Comparison of ENCODE assay signal across 21 cellular contexts in the genomic region with DNA sequence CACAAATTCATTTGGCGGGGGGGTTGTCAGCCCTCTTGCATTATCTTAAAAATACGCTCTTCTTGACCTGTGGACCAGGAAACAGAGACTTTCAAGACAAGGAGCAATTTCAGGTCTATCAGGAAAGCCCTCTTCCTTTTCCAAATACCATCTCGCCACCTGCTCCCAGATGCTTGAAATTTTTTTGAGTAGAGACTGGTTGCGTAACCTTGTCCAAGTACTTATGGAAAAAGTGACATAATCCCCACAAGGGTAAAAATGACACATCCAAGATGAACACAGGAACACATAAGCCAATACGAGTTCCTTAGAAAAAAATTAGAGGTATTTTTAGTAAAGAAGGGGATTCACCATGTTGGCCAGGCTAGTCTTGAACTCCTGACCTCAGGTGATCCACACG. TPM values are rescaled to one million over a fixed set of nuclear protein-coding genes. Genes with fewer than 3 reads are reported as not detected.
"Had no signal": no experiment of that assay in that cellular context is flagged by ENCODE, and none has a peak within 500 bp of the region (broad histone marks: within the 10 kb centered on the region; RNA-seq: fewer than 3 reads in every experiment).

No MANE protein-coding gene starts in this region.

- H2AFZ ChIP-seq: hepatocyte had no signal

- H3K4me2 ChIP-seq: hepatocyte had no signal

- H3K27ac ChIP-seq: coronary artery, epithelial cell of prostate, hepatocyte, prostate gland, spleen, tibial nerve had no signal

- H3K36me3 Mint-ChIP-seq: stimulated activated memory B cell treated with anti-CD40 and anti-IgM and Interleukin-4, amounts not matched to agents 10 μg/mL and 1 μg/mL and 100 μg/mL, for 72 hours had no signal

- H3K4me3 ChIP-seq: coronary artery, hepatocyte, prostate gland, spleen, tibial nerve had no signal

- H3K4me1 Mint-ChIP-seq: stimulated activated memory B cell treated with anti-CD40 and anti-IgM and Interleukin-4, amounts not matched to agents 10 μg/mL and 1 μg/mL and 100 μg/mL, for 72 hours had no signal

- ATAC-seq: activated CD8-positive, alpha-beta T cell treated with anti-CD3 and anti-CD28 coated beads for 36 hours; sciatic nerve; stimulated activated memory B cell treated with anti-CD40 and anti-IgM and Interleukin-4, amounts not matched to agents 10 μg/mL and 1 μg/mL and 100 μg/mL, for 72 hours had no signal

- H3K4me3 Mint-ChIP-seq: activated CD8-positive, alpha-beta T cell treated with anti-CD3 and anti-CD28 coated beads for 36 hours; nephron progenitor cell; stimulated activated memory B cell treated with anti-CD40 and anti-IgM and Interleukin-4, amounts not matched to agents 10 μg/mL and 1 μg/mL and 100 μg/mL, for 72 hours had no signal

- H3K9me3 ChIP-seq: prostate gland, spleen, tibial nerve had no signal

- H3K27me3 Mint-ChIP-seq: activated CD8-positive, alpha-beta T cell treated with anti-CD3 and anti-CD28 coated beads for 36 hours had no signal

- H3K27ac Mint-ChIP-seq: activated CD8-positive, alpha-beta T cell treated with anti-CD3 and anti-CD28 coated beads for 36 hours; nephron progenitor cell; stimulated activated memory B cell treated with anti-CD40 and anti-IgM and Interleukin-4, amounts not matched to agents 10 μg/mL and 1 μg/mL and 100 μg/mL, for 72 hours had no signal

- H3K4me1 ChIP-seq: prostate gland, tibial nerve had no signal

- H3K9me3 Mint-ChIP-seq: activated CD8-positive, alpha-beta T cell treated with anti-CD3 and anti-CD28 coated beads for 36 hours; nephron progenitor cell; stimulated activated memory B cell treated with anti-CD40 and anti-IgM and Interleukin-4, amounts not matched to agents 10 μg/mL and 1 μg/mL and 100 μg/mL, for 72 hours had no signal

- DNase-seq: activated CD4-positive, alpha-beta T cell treated with anti-CD3 and anti-CD28 coated beads for 4 hours; activated CD8-positive, alpha-beta memory T cell treated with anti-CD3 and anti-CD28 coated beads, Interleukin-2, amount 50 U/mL, for 4 hours; activated CD8-positive, alpha-beta T cell treated with anti-CD3 and anti-CD28 coated beads for 36 hours; caudate nucleus; effector CD8-positive, alpha-beta T cell; nephron progenitor cell; spleen; stimulated activated CD4-positive, alpha-beta T cell treated with anti-CD3 and anti-CD28 coated beads, Interleukin-1b, Interleukin-23, amount 100 ng/mL, for 48 hours had no signal

- H3K36me3 ChIP-seq: prostate gland, spleen, tibial nerve had no signal

- H3K27me3 ChIP-seq: hepatocyte, tibial nerve had no signal

RNA-seq across cellular contexts. Expression of a gene that starts 1.7 kb away (rescaled TPM):
- total RNA-seq: activated CD8-positive, alpha-beta T cell treated with anti-CD3 and anti-CD28 coated beads for 36 hours; astrocyte; hepatocyte; kidney epithelial cell; liver; mesenteric fat pad; omental fat pad; sciatic nerve; spleen; subcutaneous adipose tissue; tibial nerve had no signal
- polyA plus RNA-seq: liver had no signal

RNA-seq across cellular contexts. Expression of a gene that starts 46.7 kb away (rescaled TPM):
- total RNA-seq: activated CD8-positive, alpha-beta T cell treated with anti-CD3 and anti-CD28 coated beads for 36 hours; astrocyte; hepatocyte; kidney epithelial cell; liver; mesenteric fat pad; omental fat pad; prostate gland; sciatic nerve; spleen; subcutaneous adipose tissue; tibial nerve had no signal
- polyA plus RNA-seq: hepatocyte, liver, spleen had no signal

RNA-seq across cellular contexts. Expression of a gene that starts 55.2 kb away (rescaled TPM):
- total RNA-seq: activated CD8-positive, alpha-beta T cell treated with anti-CD3 and anti-CD28 coated beads for 36 hours; astrocyte; hepatocyte; kidney epithelial cell; liver; mesenteric fat pad; omental fat pad; sciatic nerve; spleen; subcutaneous adipose tissue; tibial nerve had no signal
- polyA plus RNA-seq: hepatocyte, liver had no signal
